In genomic region chr18:75173125-75173432, GRCh38 we compare ENCODE assay signal across 8 cellular contexts. TPM values are rescaled to one million over a fixed set of nuclear protein-coding genes. Genes with fewer than 3 reads are reported as not detected.
DNase-seq lines count a peak whose midpoint lies in the region; ATAC-seq and FAIRE-seq lines count a peak whose summit lies in the region.

No MANE protein-coding gene starts in this region.

- no peaks in the 10 kb centered on the region for H3K79me1 ChIP-seq in mesenchymal stem cell (replicated peaks; ENCODE audit: low read length, poor library complexity, severe bottlenecking)

- H3K4me2 ChIP-seq in mesenchymal stem cell (ENCODE audit: low read length, poor library complexity, severe bottlenecking): no peak overlapping the region

- no peak overlapping the region for H2BK12ac ChIP-seq in mesenchymal stem cell (ENCODE audit: low read length in 2 of 2)

- no peak overlapping the region for H3K14ac ChIP-seq in mesenchymal stem cell (ENCODE audit: low read length in 2 of 2)

- peaks cover 3% of the 10 kb centered on the region for H3K4me1 ChIP-seq in mesenchymal stem cell (ENCODE audit: control insufficient read depth, insufficient read depth, low read depth, low read length)

- no peak overlapping the region for H3K4ac ChIP-seq in mesenchymal stem cell (ENCODE audit: low read depth in 1 of 2, low read length in 2 of 2)

- H3K4me3 ChIP-seq in mesenchymal stem cell (ENCODE audit: insufficient read depth in 1 of 2, low read depth in 1 of 2, low read length in 2 of 2): no peak overlapping the region

- H3K27ac ChIP-seq in mesenchymal stem cell (ENCODE audit: low read length, poor library complexity, severe bottlenecking): no peak overlapping the region

- H3K9ac ChIP-seq in mesenchymal stem cell (ENCODE audit: low read length): no peak overlapping the region

- no peaks in the 10 kb centered on the region for H3K9me3 ChIP-seq in mesenchymal stem cell (ENCODE audit: control insufficient read depth, low read length)

- no peak for FAIRE-seq in HTR-8/SVneo (lab: Jason Lieb, UNC)

- DNase-seq in NCI-H69 (lab: John Stamatoyannopoulos, UW) (peak; percentile 30), left kidney (ENCODE audit: low read depth, low spot score) (peak; percentile 30), NCI-H1694 (lab: John Stamatoyannopoulos, UW) (no peak), mesenchymal stem cell (no peak), HTR-8/SVneo (ENCODE audit: insufficient read length, low spot score) (no peak)
- DNase-seq in natural killer cell treated with Interleukin-12 subunit alpha and Interleukin-12 subunit beta and Interleukin-15 and Interleukin-18, amount 100 ng/mL, for 72 hours (ENCODE audit: low spot score): no peak

- peaks cover 0 to 9% of the 10 kb centered on the region in 2 donors for H3K27me3 Mint-ChIP-seq in natural killer cell treated with Interleukin-12 subunit alpha and Interleukin-12 subunit beta and Interleukin-15 and Interleukin-18, amount 100 ng/mL, for 72 hours

- H2BK15ac ChIP-seq in mesenchymal stem cell (ENCODE audit: low read depth, poor library complexity, severe bottlenecking): no peak overlapping the region

- no peak overlapping the region for H3K23ac ChIP-seq in mesenchymal stem cell (ENCODE audit: low read length in 2 of 2)

- H4K8ac ChIP-seq in mesenchymal stem cell (ENCODE audit: low read length): no peak overlapping the region

- no peak overlapping the region for H3K4me3 Mint-ChIP-seq in natural killer cell treated with Interleukin-12 subunit alpha and Interleukin-12 subunit beta and Interleukin-15 and Interleukin-18, amount 100 ng/mL, for 72 hours

- no peak overlapping the region for H3K27ac Mint-ChIP-seq in natural killer cell treated with Interleukin-12 subunit alpha and Interleukin-12 subunit beta and Interleukin-15 and Interleukin-18, amount 100 ng/mL, for 72 hours

- no peaks in the 10 kb centered on the region for H3K36me3 ChIP-seq in mesenchymal stem cell (ENCODE audit: control insufficient read depth in 1 of 2, insufficient read depth in 2 of 2, low read depth in 1 of 2, low read length in 2 of 2)

- ATAC-seq in GM18873 (IDR thresholded peaks at IDR 0.05; ENCODE audit: low FRiP score, unreplicated experiment) (peak; percentile 100), HG02798 (IDR thresholded peaks at IDR 0.05; ENCODE audit: poor library complexity, unreplicated experiment) (peak; percentile 99)
- ATAC-seq in natural killer cell treated with Interleukin-12 subunit alpha and Interleukin-12 subunit beta and Interleukin-15 and Interleukin-18, amount 100 ng/mL, for 72 hours: no peak

- H2BK120ac ChIP-seq in mesenchymal stem cell (ENCODE audit: low read depth, low read length): no peak overlapping the region

- no peaks in the 10 kb centered on the region for H3K9me3 Mint-ChIP-seq in natural killer cell treated with Interleukin-12 subunit alpha and Interleukin-12 subunit beta and Interleukin-15 and Interleukin-18, amount 100 ng/mL, for 72 hours

- no peak overlapping the region for H2AK5ac ChIP-seq in mesenchymal stem cell (ENCODE audit: low read length, severe bottlenecking)

- H2AFZ ChIP-seq in mesenchymal stem cell (ENCODE audit: low read depth, low read length): no peak overlapping the region

- no peak overlapping the region for H2BK5ac ChIP-seq in mesenchymal stem cell (ENCODE audit: low read depth, low read length, poor library complexity, severe bottlenecking)

- no peak overlapping the region for H4K91ac ChIP-seq in mesenchymal stem cell (ENCODE audit: low read length)

- no peak overlapping the region for H3K18ac ChIP-seq in mesenchymal stem cell (ENCODE audit: low read depth in 1 of 2, low read length in 2 of 2)

- WGBS in mesenchymal stem cell: 64% methylated on average over 5 of the region's 5 CpGs

- H3K4me1 Mint-ChIP-seq in natural killer cell treated with Interleukin-12 subunit alpha and Interleukin-12 subunit beta and Interleukin-15 and Interleukin-18, amount 100 ng/mL, for 72 hours (ENCODE audit: low read depth in 2 of 2): peaks cover 6 to 12% of the 10 kb centered on the region in 2 donors

- no peaks in the 10 kb centered on the region for H3K36me3 Mint-ChIP-seq in natural killer cell treated with Interleukin-12 subunit alpha and Interleukin-12 subunit beta and Interleukin-15 and Interleukin-18, amount 100 ng/mL, for 72 hours

- peaks cover 0 to 8% of the 10 kb centered on the region in 2 experiments for H3K27me3 ChIP-seq in mesenchymal stem cell (ENCODE audit: control insufficient read depth in 1 of 2, insufficient read depth in 1 of 2, low read length in 2 of 2)

RNA-seq across cellular contexts. Expression of gene PTGR3, which starts 35.9 kb away (rescaled TPM):
- 10 to 100 TPM; 20.0 to 23.0 TPM for total RNA-seq in natural killer cell treated with Interleukin-12 subunit alpha and Interleukin-12 subunit beta and Interleukin-15 and Interleukin-18, amount 100 ng/mL, for 72 hours
- polyA plus RNA-seq in mesenchymal stem cell (2013, experiment 1 of 2): 4.5 TPM
- 4.7 TPM for polyA plus RNA-seq in mesenchymal stem cell (2013, experiment 2 of 2)

RNA-seq across cellular contexts. Expression of gene TSHZ1, which starts 37.5 kb away (rescaled TPM):
- total RNA-seq in natural killer cell treated with Interleukin-12 subunit alpha and Interleukin-12 subunit beta and Interleukin-15 and Interleukin-18, amount 100 ng/mL, for 72 hours: 10 to 100 TPM; 19.8 to 21.0 TPM
- polyA plus RNA-seq in mesenchymal stem cell (2013, experiment 1 of 2): 4.9 TPM
- 4.4 TPM for polyA plus RNA-seq in mesenchymal stem cell (2013, experiment 2 of 2)

Comparison
In these comparisons a context has a peak if more than half of its experiments do, and no peak if none do; other contexts are left out.
1. ATAC-seq: peak in GM18873 (single experiment) and HG02798 (single experiment); none in natural killer cell treated with Interleukin-12 subunit alpha and Interleukin-12 subunit beta and Interleukin-15 and Interleukin-18, amount 100 ng/mL, for 72 hours (0 of 2).
2. DNase-seq: peak in NCI-H69 (single experiment) and left kidney (single experiment); none in NCI-H1694 (single experiment), natural killer cell treated with Interleukin-12 subunit alpha and Interleukin-12 subunit beta and Interleukin-15 and Interleukin-18, amount 100 ng/mL, for 72 hours (single experiment), mesenchymal stem cell (single experiment) and HTR-8/SVneo (single experiment).